In genomic region chr15:33864360-33865075, GRCh38 we compare ENCODE assay signal across 22 cellular contexts.
"Had no signal": no experiment of that assay in that cellular context is flagged by ENCODE, and none has a peak within 500 bp of the region (broad histone marks: within the 10 kb centered on the region; RNA-seq: fewer than 3 reads in every experiment).

No MANE protein-coding gene starts in this region.

- H3K4me3 ChIP-seq: K562, SK-N-MC had no signal

- DNase-seq: activated CD4-positive, alpha-beta T cell treated with anti-CD3 and anti-CD28 coated beads, Interleukin-2, amount 10 ng/mL, durations not matched to agents 24 days and 14 days; activated CD4-positive, alpha-beta T cell treated with anti-CD3 and anti-CD28 coated beads, Interleukin-2, amount 50 U/mL, for 48 hours; activated CD8-positive, alpha-beta memory T cell treated with anti-CD3 and anti-CD28 coated beads, Interleukin-2, amount 10 ng/mL, durations not matched to agents 7 days and 5 days; activated effector memory CD4-positive, alpha-beta T cell treated with Interleukin-2 at 50 U/mL for 16 hours; activated naive CD4-positive, alpha-beta T cell; activated T-cell treated with anti-CD3 and anti-CD28 coated beads, Interleukin-2, amount 50 U/mL, for 24 hours; aorta; NCI-H1092 treated with DMSO at 0.1 percent for 48 hours; NCI-H1417 treated with DMSO at 0.1 percent for 48 hours; NCI-H1694; NCI-H2029; NCI-H2107; NCI-H2171 treated with DMSO at 0.1 percent for 48 hours; NCI-H345; NCI-H510A; NCI-H526 treated with DMSO at 0.1 percent for 48 hours; NCI-H82; SIG-M5; T-helper 1 cell had no signal

- FAIRE-seq: K562 had no signal

- H3K27ac ChIP-seq: SK-N-MC had no signal

- ATAC-seq: activated CD4-positive, CD25-positive, alpha-beta regulatory T cell treated with anti-CD3 and anti-CD28 coated beads, Interleukin-2, amount 50 U/mL, for 24 hours; activated CD8-positive, alpha-beta memory T cell treated with anti-CD3 and anti-CD28 coated beads, Interleukin-2, amount 10 ng/mL, durations not matched to agents 7 days and 5 days; K562 had no signal
